Comparison of ENCODE assay signal across 20 cellular contexts in the genomic region with DNA sequence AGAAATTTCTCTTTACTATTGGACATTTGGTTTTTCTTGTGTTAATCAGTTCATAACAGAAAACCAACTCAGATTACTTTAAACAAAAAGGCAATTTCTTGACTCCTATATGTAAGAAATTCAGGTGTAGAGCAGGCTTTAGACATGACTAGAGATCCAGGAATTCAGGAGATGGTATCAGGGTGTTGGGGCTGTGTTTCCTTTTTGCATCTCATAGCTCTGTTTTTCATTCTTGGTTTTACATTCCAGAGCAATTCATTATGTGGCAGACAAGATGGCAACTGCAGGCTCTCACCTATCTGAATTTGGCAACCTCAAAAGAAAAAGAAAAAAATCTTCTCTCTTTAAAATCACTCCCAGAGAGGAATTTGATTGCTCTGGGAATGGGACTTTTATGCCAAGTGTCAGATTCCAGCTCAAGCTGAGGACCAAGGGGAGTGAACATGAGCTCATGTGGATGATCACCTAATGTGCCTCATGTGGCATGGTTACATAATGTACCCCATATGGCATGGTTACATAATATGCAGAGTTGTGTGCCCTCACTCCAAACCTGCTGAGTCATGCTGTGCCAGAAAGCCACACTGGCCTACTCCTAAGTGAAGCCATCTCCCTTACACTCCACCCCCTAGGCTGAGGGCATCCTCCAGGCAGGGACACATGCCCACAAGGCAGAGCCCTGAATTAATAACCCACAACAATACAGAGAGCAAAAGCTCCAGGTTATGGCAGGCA.
DNase-seq lines count a peak whose midpoint lies in the region; ATAC-seq, FAIRE-seq and TF ChIP-seq lines count a peak whose summit lies in the region.
"Had no signal": no experiment of that assay in that cellular context is flagged by ENCODE, and none has a peak within 500 bp of the region (broad histone marks: within the 10 kb centered on the region; RNA-seq: fewer than 3 reads in every experiment).

No MANE protein-coding gene starts in this region.

- H3K27ac ChIP-seq in astrocyte (ENCODE audit: low read depth, low read length), result no peak overlapping the region

- H3K36me3 Mint-ChIP-seq in astrocyte (ENCODE audit: low read depth, unreplicated experiment), result no peaks in the 10 kb centered on the region
- H3K36me3 Mint-ChIP-seq: activated naive CD8-positive, alpha-beta T cell treated with anti-CD3 and anti-CD28 coated beads for 36 hours; natural killer cell treated with Interleukin-12 subunit alpha and Interleukin-12 subunit beta and Interleukin-15 and Interleukin-18, amount 100 ng/mL, for 72 hours had no signal

- no peak for ATAC-seq in stimulated activated naive CD8-positive, alpha-beta T cell treated with anti-CD3 and anti-CD28 coated beads, Interleukin-15, Interleukin-2, amounts not matched to agents 100 U/mL and 50 U/mL, for 24 hours
- ATAC-seq: activated T-cell treated with anti-CD3 and anti-CD28 coated beads, Interleukin-2, amount 50 U/mL, for 4 hours; natural killer cell treated with Interleukin-12 subunit alpha and Interleukin-12 subunit beta and Interleukin-15 and Interleukin-18, amount 100 ng/mL, for 72 hours had no signal

- H3K4me2 ChIP-seq in astrocyte (ENCODE audit: low read length), result no peak overlapping the region

- peaks cover 6% of the 10 kb centered on the region for H3K9me3 ChIP-seq in astrocyte (ENCODE audit: insufficient read depth, low read depth, low read length)

- no peaks in the 10 kb centered on the region for H4K20me1 ChIP-seq in astrocyte (ENCODE audit: insufficient read depth, low read length)

- FAIRE-seq in D721Med (lab: Jason Lieb, UNC), result peak; percentile 90
- FAIRE-seq in astrocyte (lab: Jason Lieb, UNC), result no peak

- H3K27me3 ChIP-seq in astrocyte (ENCODE audit: insufficient read depth, low read length), result no peaks in the 10 kb centered on the region

- no peak overlapping the region for H3K4me3 Mint-ChIP-seq in astrocyte (ENCODE audit: unreplicated experiment)
- H3K4me3 Mint-ChIP-seq: activated naive CD8-positive, alpha-beta T cell treated with anti-CD3 and anti-CD28 coated beads for 36 hours; activated T-cell treated with anti-CD3 and anti-CD28 coated beads, Interleukin-2, amount 50 U/mL, for 4 hours; natural killer cell treated with Interleukin-12 subunit alpha and Interleukin-12 subunit beta and Interleukin-15 and Interleukin-18, amount 100 ng/mL, for 72 hours had no signal

- peaks cover 6% of the 10 kb centered on the region for H3K9me3 Mint-ChIP-seq in astrocyte (ENCODE audit: unreplicated experiment)

- no peaks in the 10 kb centered on the region for H3K79me2 ChIP-seq in astrocyte (ENCODE audit: insufficient read depth, low read length)

- H3K27me3 Mint-ChIP-seq in astrocyte (ENCODE audit: low read depth, unreplicated experiment), result no peaks in the 10 kb centered on the region
- H3K27me3 Mint-ChIP-seq: activated naive CD8-positive, alpha-beta T cell treated with anti-CD3 and anti-CD28 coated beads for 36 hours; natural killer cell treated with Interleukin-12 subunit alpha and Interleukin-12 subunit beta and Interleukin-15 and Interleukin-18, amount 100 ng/mL, for 72 hours had no signal

- no peaks in the 10 kb centered on the region for H3K4me1 ChIP-seq in astrocyte (ENCODE audit: insufficient read depth, low read length)

- TF ChIP-seq CTCF in D721Med (IDR thresholded peaks at IDR 0.05; ENCODE audit: insufficient read depth, missing control alignments), result no peak
- no peak for TF ChIP-seq CTCF in astrocyte (IDR thresholded peaks at IDR 0.05; ENCODE audit: insufficient read depth, low read depth, low read length)

- H3K4me3 ChIP-seq in astrocyte (ENCODE audit: insufficient read depth, low read depth, low read length), result no peak overlapping the region
- H3K4me3 ChIP-seq: lung had no signal

- H2AFZ ChIP-seq in astrocyte (ENCODE audit: low read depth, low read length), result no peak overlapping the region

- DNase-seq in D721Med (ENCODE audit: insufficient read length, low spot score) (no peak), M059J (ENCODE audit: low read depth) (peak; percentile 71), astrocyte (ENCODE audit: low read depth) (peak; percentile 14), myocyte (ENCODE audit: low read depth) (peak; percentile 37), KG1 (lab: John Stamatoyannopoulos, UW) (no peak), NCI-H82 (lab: John Stamatoyannopoulos, UW) (no peak), OCI-M1 (lab: John Stamatoyannopoulos, UW) (no peak)
- no peak for DNase-seq in stimulated activated naive CD8-positive, alpha-beta T cell treated with anti-CD3 and anti-CD28 coated beads, Interleukin-15, Interleukin-2, amounts not matched to agents 100 U/mL and 50 U/mL, for 24 hours
- DNase-seq: activated naive CD8-positive, alpha-beta T cell treated with anti-CD3 and anti-CD28 coated beads for 36 hours; activated T-cell treated with anti-CD3 and anti-CD28 coated beads, Interleukin-2, amount 50 U/mL, for 4 hours; C1 segment of cervical spinal cord; caudate nucleus; DMS79 treated with DMSO at 0.1 percent for 48 hours; effector CD4-positive, alpha-beta T cell; H7; NCI-H1092; NCI-H345; T-helper 9 cell had no signal

- H3K36me3 ChIP-seq in astrocyte (ENCODE audit: insufficient read depth, low read length), result no peaks in the 10 kb centered on the region

- H3K9ac ChIP-seq in astrocyte (ENCODE audit: low read length), result no peak overlapping the region

- H3K4me1 Mint-ChIP-seq in astrocyte (ENCODE audit: low read depth, unreplicated experiment), result peaks cover 15% of the 10 kb centered on the region
- H3K4me1 Mint-ChIP-seq: activated naive CD8-positive, alpha-beta T cell treated with anti-CD3 and anti-CD28 coated beads for 36 hours had no signal

- H3K27ac Mint-ChIP-seq in astrocyte (ENCODE audit: unreplicated experiment), result no peak overlapping the region
- H3K27ac Mint-ChIP-seq: activated naive CD8-positive, alpha-beta T cell treated with anti-CD3 and anti-CD28 coated beads for 36 hours; natural killer cell treated with Interleukin-12 subunit alpha and Interleukin-12 subunit beta and Interleukin-15 and Interleukin-18, amount 100 ng/mL, for 72 hours had no signal

Comparison
In these comparisons a context has a peak if more than half of its experiments do, and no peak if none do; other contexts are left out.
1. DNase-seq: peak in M059J (single experiment), astrocyte (single experiment) and myocyte (single experiment); none in D721Med (single experiment), KG1 (single experiment), NCI-H82 (single experiment), OCI-M1 (single experiment) and stimulated activated naive CD8-positive, alpha-beta T cell treated with anti-CD3 and anti-CD28 coated beads, Interleukin-15, Interleukin-2, amounts not matched to agents 100 U/mL and 50 U/mL, for 24 hours (single experiment).